1 cellular context compared by ENCODE assay signal in genomic region chr2:98796775-98797544, GRCh38.
TF ChIP-seq lines count a peak whose summit lies in the region.

No MANE protein-coding gene starts in this region.

TF ChIP-seq in HepG2, 621 proteins besides CTCF, POLR2A, EP300 and RAD21 (continued from another document):
- no peak for TF ChIP-seq BCLAF1 (IDR thresholded peaks at IDR 0.05)
- TF ChIP-seq HNRNPL (IDR thresholded peaks at IDR 0.05; ENCODE audit: low read depth, low read length) = 0 out of 2 replicates have a peak, but pooled peaks have one; percentile 33
- no peak for TF ChIP-seq HNF4A (CRISPR knock-in tag; IDR thresholded peaks at IDR 0.05)
- no peak for TF ChIP-seq MED8 (CRISPR knock-in tag; IDR thresholded peaks at IDR 0.05; ENCODE audit: insufficient replicate concordance)
- TF ChIP-seq FOXC1 (CRISPR knock-in tag; IDR thresholded peaks at IDR 0.05; ENCODE audit: borderline replicate concordance) = 0 out of 2 replicates have a peak, but pooled peaks have one; percentile 20
- 0 out of 2 replicates have a peak, but pooled peaks have one; percentile 3 for TF ChIP-seq FOSL2 (CRISPR knock-in tag; IDR thresholded peaks at IDR 0.05)
- no peak for TF ChIP-seq ZHX1 (CRISPR knock-in tag; IDR thresholded peaks at IDR 0.05; ENCODE audit: low read depth)
- TF ChIP-seq GRHL1 (CRISPR knock-in tag; conservative IDR thresholded peaks at IDR 0.05) = no peak
- no peak for TF ChIP-seq ZMYM2 (CRISPR knock-in tag; IDR thresholded peaks at IDR 0.05)
- TF ChIP-seq ZNF20 (CRISPR knock-in tag; IDR thresholded peaks at IDR 0.05) = no peak
- TF ChIP-seq FOXK2 (IDR thresholded peaks at IDR 0.05) = no peak
- no peak for TF ChIP-seq KAT8 (CRISPR knock-in tag; IDR thresholded peaks at IDR 0.05)
- TF ChIP-seq MXI1 (IDR thresholded peaks at IDR 0.05; ENCODE audit: borderline replicate concordance, low read depth, low read length) = no peak
- TF ChIP-seq ZNF614 (CRISPR knock-in tag; IDR thresholded peaks at IDR 0.05; ENCODE audit: borderline replicate concordance) = no peak
- no peak for TF ChIP-seq PAF1 (CRISPR knock-in tag; IDR thresholded peaks at IDR 0.05)
- TF ChIP-seq ARID2 (CRISPR knock-in tag; IDR thresholded peaks at IDR 0.05; ENCODE audit: borderline replicate concordance) = 0 out of 2 replicates have a peak, but pooled peaks have one; percentile 31
